Comparison of ENCODE assay signal across 1 cellular context in the genomic region with DNA sequence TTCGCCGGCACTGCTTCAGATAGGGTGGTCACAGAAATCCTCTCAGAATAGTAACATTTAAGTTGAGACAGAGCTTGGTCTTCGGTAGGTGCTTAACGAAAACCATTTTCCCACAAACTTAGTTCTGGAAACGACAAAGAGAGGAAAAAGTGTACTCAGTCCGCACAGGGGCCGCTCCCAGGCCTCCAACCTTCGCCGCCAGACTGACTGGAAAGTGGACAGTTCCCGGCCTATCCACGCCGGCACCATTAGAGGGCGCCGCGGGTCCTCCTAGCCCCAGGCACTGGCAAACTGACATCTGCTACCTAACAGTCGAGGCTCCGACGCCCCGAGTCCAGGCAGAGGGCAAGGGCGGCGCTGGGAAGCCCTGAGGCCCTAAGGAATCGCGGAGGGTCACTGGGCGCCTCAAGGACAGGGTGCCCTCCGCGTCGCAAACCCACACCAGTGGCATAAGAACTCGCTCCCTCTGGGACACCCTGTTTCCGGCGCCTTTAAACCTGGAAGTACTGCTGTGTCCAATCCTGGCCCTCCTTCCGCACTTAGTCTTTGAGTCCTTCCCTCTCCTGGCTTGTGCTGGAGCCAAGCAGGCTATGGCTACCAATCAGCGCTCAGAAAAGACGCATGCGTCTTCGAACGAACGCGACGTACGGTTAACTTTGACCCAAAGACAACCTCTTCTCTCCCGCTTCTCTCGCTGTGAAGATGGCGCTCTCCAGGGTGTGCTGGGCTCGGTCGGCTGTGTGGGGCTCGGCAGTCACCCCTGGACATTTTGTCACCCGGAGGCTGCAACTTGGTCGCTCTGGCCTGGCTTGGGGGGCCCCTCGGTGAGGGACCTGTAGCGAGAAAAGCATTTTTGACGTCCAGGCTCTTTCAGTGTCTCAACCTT.
A peak's percentile ranks its signal among the peaks of the same experiment; 100 is the strongest.
TF ChIP-seq lines count a peak whose summit lies in the region.

A gene with protein sequence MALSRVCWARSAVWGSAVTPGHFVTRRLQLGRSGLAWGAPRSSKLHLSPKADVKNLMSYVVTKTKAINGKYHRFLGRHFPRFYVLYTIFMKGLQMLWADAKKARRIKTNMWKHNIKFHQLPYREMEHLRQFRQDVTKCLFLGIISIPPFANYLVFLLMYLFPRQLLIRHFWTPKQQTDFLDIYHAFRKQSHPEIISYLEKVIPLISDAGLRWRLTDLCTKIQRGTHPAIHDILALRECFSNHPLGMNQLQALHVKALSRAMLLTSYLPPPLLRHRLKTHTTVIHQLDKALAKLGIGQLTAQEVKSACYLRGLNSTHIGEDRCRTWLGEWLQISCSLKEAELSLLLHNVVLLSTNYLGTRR (plus strand): TSS at position 673 of the 886 bp plus-strand sequence. CDS start 30 bp downstream, at position 703.

TF ChIP-seq in K562, 482 proteins besides CTCF, POLR2A, EP300 and RAD21 (continued from another document and continues in another):
- TF ChIP-seq, protein P1, sequence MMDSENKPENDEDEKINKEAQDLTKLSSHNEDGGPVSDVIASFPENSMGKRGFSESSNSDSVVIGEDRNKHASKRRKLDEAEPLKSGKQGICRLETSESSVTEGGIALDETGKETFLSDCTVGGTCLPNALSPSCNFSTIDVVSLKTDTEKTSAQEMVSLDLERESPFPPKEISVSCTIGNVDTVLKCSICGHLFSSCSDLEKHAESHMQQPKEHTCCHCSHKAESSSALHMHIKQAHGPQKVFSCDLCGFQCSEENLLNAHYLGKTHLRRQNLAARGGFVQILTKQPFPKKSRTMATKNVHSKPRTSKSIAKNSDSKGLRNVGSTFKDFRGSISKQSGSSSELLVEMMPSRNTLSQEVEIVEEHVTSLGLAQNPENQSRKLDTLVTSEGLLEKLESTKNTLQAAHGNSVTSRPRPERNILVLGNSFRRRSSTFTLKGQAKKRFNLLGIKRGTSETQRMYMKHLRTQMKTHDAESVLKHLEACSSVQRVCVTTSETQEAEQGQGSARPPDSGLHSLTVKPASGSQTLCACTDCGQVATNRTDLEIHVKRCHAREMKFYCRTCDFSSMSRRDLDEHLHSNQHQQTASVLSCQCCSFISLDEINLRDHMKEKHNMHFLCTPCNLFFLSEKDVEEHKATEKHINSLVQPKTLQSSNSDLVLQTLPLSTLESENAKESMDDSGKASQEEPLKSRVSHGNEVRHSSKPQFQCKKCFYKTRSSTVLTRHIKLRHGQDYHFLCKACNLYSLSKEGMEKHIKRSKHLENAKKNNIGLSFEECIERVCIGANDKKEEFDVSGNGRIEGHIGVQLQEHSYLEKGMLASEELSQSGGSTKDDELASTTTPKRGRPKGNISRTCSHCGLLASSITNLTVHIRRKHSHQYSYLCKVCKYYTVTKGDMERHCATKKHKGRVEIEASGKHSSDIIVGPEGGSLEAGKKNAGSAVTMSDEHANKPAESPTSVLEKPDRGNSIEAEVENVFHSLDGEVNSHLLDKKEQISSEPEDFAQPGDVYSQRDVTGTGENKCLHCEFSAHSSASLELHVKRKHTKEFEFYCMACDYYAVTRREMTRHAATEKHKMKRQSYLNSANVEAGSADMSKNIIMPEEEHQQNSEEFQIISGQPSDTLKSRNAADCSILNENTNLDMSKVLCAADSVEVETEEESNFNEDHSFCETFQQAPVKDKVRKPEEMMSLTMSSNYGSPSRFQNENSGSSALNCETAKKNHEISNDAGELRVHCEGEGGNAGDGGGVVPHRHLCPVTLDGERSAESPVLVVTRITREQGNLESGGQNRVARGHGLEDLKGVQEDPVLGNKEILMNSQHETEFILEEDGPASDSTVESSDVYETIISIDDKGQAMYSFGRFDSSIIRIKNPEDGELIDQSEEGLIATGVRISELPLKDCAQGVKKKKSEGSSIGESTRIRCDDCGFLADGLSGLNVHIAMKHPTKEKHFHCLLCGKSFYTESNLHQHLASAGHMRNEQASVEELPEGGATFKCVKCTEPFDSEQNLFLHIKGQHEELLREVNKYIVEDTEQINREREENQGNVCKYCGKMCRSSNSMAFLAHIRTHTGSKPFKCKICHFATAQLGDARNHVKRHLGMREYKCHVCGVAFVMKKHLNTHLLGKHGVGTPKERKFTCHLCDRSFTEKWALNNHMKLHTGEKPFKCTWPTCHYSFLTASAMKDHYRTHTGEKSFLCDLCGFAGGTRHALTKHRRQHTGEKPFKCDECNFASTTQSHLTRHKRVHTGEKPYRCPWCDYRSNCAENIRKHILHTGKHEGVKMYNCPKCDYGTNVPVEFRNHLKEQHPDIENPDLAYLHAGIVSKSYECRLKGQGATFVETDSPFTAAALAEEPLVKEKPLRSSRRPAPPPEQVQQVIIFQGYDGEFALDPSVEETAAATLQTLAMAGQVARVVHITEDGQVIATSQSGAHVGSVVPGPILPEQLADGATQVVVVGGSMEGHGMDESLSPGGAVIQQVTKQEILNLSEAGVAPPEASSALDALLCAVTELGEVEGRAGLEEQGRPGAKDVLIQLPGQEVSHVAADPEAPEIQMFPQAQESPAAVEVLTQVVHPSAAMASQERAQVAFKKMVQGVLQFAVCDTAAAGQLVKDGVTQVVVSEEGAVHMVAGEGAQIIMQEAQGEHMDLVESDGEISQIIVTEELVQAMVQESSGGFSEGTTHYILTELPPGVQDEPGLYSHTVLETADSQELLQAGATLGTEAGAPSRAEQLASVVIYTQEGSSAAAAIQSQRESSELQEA (IDR thresholded peaks at IDR 0.05; ENCODE audit: low read depth): no peak
- no peak for TF ChIP-seq NR2F6 (CRISPR knock-in tag; IDR thresholded peaks at IDR 0.05)
- no peak for TF ChIP-seq SRSF1 (IDR thresholded peaks at IDR 0.05; ENCODE audit: low read depth, low read length)
- no peak for TF ChIP-seq ZNF586 (CRISPR knock-in tag; conservative IDR thresholded peaks at IDR 0.05)
- TF ChIP-seq, protein P2, sequence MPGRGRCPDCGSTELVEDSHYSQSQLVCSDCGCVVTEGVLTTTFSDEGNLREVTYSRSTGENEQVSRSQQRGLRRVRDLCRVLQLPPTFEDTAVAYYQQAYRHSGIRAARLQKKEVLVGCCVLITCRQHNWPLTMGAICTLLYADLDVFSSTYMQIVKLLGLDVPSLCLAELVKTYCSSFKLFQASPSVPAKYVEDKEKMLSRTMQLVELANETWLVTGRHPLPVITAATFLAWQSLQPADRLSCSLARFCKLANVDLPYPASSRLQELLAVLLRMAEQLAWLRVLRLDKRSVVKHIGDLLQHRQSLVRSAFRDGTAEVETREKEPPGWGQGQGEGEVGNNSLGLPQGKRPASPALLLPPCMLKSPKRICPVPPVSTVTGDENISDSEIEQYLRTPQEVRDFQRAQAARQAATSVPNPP (IDR thresholded peaks at IDR 0.05; ENCODE audit: borderline replicate concordance, insufficient read depth, insufficient read length): no peak
- no peak for TF ChIP-seq GABPB2 (CRISPR knock-in tag; conservative IDR thresholded peaks at IDR 0.05)
- no peak for TF ChIP-seq SMARCC2 (IDR thresholded peaks at IDR 0.05; ENCODE audit: low read depth)
- TF ChIP-seq ZFP30 (CRISPR knock-in tag; IDR thresholded peaks at IDR 0.05; ENCODE audit: borderline replicate concordance): no peak
- TF ChIP-seq, protein P3, sequence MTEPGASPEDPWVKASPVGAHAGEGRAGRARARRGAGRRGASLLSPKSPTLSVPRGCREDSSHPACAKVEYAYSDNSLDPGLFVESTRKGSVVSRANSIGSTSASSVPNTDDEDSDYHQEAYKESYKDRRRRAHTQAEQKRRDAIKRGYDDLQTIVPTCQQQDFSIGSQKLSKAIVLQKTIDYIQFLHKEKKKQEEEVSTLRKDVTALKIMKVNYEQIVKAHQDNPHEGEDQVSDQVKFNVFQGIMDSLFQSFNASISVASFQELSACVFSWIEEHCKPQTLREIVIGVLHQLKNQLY (CRISPR knock-in tag; conservative IDR thresholded peaks at IDR 0.05): no peak
- TF ChIP-seq, protein P4, sequence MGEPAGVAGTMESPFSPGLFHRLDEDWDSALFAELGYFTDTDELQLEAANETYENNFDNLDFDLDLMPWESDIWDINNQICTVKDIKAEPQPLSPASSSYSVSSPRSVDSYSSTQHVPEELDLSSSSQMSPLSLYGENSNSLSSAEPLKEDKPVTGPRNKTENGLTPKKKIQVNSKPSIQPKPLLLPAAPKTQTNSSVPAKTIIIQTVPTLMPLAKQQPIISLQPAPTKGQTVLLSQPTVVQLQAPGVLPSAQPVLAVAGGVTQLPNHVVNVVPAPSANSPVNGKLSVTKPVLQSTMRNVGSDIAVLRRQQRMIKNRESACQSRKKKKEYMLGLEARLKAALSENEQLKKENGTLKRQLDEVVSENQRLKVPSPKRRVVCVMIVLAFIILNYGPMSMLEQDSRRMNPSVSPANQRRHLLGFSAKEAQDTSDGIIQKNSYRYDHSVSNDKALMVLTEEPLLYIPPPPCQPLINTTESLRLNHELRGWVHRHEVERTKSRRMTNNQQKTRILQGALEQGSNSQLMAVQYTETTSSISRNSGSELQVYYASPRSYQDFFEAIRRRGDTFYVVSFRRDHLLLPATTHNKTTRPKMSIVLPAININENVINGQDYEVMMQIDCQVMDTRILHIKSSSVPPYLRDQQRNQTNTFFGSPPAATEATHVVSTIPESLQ (CRISPR knock-in tag; IDR thresholded peaks at IDR 0.05): peak; percentile 79; the same call in 1 of the 2 replicates
- peak; percentile 42; the same call in 1 of the 2 replicates for TF ChIP-seq FOXJ2 (tag; IDR thresholded peaks at IDR 0.05)
- peak; percentile 94 for TF ChIP-seq NR2C1 (IDR thresholded peaks at IDR 0.05)
- TF ChIP-seq NR2C1 (tag; IDR thresholded peaks at IDR 0.05): peak; percentile 95
- TF ChIP-seq, protein P5, sequence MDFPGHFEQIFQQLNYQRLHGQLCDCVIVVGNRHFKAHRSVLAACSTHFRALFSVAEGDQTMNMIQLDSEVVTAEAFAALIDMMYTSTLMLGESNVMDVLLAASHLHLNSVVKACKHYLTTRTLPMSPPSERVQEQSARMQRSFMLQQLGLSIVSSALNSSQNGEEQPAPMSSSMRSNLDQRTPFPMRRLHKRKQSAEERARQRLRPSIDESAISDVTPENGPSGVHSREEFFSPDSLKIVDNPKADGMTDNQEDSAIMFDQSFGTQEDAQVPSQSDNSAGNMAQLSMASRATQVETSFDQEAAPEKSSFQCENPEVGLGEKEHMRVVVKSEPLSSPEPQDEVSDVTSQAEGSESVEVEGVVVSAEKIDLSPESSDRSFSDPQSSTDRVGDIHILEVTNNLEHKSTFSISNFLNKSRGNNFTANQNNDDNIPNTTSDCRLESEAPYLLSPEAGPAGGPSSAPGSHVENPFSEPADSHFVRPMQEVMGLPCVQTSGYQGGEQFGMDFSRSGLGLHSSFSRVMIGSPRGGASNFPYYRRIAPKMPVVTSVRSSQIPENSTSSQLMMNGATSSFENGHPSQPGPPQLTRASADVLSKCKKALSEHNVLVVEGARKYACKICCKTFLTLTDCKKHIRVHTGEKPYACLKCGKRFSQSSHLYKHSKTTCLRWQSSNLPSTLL (IDR thresholded peaks at IDR 0.05): no peak
- TF ChIP-seq ZNF316 (IDR thresholded peaks at IDR 0.05): no peak
- no peak for TF ChIP-seq ZNF696 (CRISPR knock-in tag; conservative IDR thresholded peaks at IDR 0.05)
- TF ChIP-seq ZNF184 (CRISPR knock-in tag; IDR thresholded peaks at IDR 0.05): no peak
- peak; percentile 73 for TF ChIP-seq DMBX1 (CRISPR knock-in tag; IDR thresholded peaks at IDR 0.05; ENCODE audit: borderline replicate concordance)
- TF ChIP-seq RBM39 (optimal IDR thresholded peaks at IDR 0.05; ENCODE audit: low read depth, low read length): no peak
- TF ChIP-seq, protein P6, sequence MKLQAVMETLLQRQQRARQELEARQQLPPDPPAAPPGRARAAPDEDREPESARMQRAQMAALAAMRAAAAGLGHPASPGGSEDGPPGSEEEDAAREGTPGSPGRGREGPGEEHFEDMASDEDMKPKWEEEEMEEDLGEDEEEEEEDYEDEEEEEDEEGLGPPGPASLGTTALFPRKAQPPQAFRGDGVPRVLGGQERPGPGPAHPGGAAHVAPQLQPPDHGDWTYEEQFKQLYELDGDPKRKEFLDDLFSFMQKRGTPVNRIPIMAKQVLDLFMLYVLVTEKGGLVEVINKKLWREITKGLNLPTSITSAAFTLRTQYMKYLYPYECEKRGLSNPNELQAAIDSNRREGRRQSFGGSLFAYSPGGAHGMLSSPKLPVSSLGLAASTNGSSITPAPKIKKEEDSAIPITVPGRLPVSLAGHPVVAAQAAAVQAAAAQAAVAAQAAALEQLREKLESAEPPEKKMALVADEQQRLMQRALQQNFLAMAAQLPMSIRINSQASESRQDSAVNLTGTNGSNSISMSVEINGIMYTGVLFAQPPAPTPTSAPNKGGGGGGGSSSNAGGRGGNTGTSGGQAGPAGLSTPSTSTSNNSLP (IDR thresholded peaks at IDR 0.05; ENCODE audit: borderline replicate concordance, low read depth, low read length): no peak
- peak; percentile 87 for TF ChIP-seq GABPB1 (CRISPR knock-in tag; IDR thresholded peaks at IDR 0.05)
- peak; percentile 70; the same call in 1 of the 2 replicates for TF ChIP-seq BRD4 (IDR thresholded peaks at IDR 0.05)
- TF ChIP-seq XRCC5 (IDR thresholded peaks at IDR 0.05; ENCODE audit: low read depth, low read length): peak; percentile 85
- TF ChIP-seq MCM3 (IDR thresholded peaks at IDR 0.05): no peak
- TF ChIP-seq ZFP91 (CRISPR knock-in tag; IDR thresholded peaks at IDR 0.05): peak; percentile 89
- TF ChIP-seq ZNF830 (CRISPR knock-in tag; IDR thresholded peaks at IDR 0.05): 0 out of 2 replicates have a peak, but pooled peaks have one; percentile 63
- peak; percentile 70 to 77 for TF ChIP-seq E2F6 (IDR thresholded peaks at IDR 0.05; ENCODE audit: borderline replicate concordance in 1 of 2, extremely low read depth in 1 of 2, insufficient read depth in 1 of 2, insufficient read length in 1 of 2, low read depth in 1 of 2, low read length in 1 of 2, poor library complexity in 1 of 2, severe bottlenecking in 1 of 2)
- TF ChIP-seq E2F1 (CRISPR knock-in tag; IDR thresholded peaks at IDR 0.05): no peak; the same call in 1 of the 2 replicates
- no peak; the same call in 1 of the 2 replicates for TF ChIP-seq MIER1 (IDR thresholded peaks at IDR 0.05; ENCODE audit: low read depth)
- TF ChIP-seq CAMTA2 (CRISPR knock-in tag; conservative IDR thresholded peaks at IDR 0.05): 0 out of 2 replicates have a peak, but pooled peaks have one; percentile 67
